In the genomic region with DNA sequence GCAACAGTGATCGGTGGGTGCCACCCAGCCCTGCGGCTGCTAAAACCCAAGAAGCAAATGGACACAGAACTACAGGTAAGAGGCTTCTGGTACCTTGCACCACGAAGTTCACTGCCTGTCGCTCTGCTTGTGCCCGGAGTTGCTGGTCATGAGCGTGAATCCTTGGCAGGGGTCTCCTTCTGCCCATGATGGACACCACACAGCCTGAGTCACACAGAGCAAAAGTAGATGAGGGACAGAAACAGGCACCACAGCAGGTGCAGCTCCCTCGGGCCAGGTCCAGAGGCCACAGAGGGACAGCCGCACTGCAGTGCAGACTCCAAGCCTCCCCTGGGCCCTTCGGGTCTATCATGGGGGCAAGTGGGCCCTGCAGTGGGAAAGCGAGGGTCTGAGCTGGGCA, we compare ENCODE assay signal across 18 cellular contexts.
"Had no signal": no experiment of that assay in that cellular context is flagged by ENCODE, and none has a peak within 500 bp of the region (broad histone marks: within the 10 kb centered on the region; RNA-seq: fewer than 3 reads in every experiment).

No MANE protein-coding gene starts in this region.

- H3K36me3 ChIP-seq: right lobe of liver, SJCRH30, tibial artery, uterus had no signal

- H3K27ac ChIP-seq: right lobe of liver, SJCRH30, tibial artery, uterus had no signal

- H3K27me3 Mint-ChIP-seq: activated naive CD8-positive, alpha-beta T cell had no signal

- H3K4me3 ChIP-seq: right lobe of liver, SJCRH30, tibial artery, uterus had no signal

- H3K4me3 Mint-ChIP-seq: activated naive CD8-positive, alpha-beta T cell; effector memory CD8-positive, alpha-beta T cell; neural crest cell had no signal

- H3K9me3 ChIP-seq: right lobe of liver, SJCRH30, tibial artery, uterus had no signal

- ATAC-seq: effector memory CD8-positive, alpha-beta T cell; left colon; right lobe of liver had no signal

- DNase-seq: activated T-cell treated with anti-CD3 and anti-CD28 coated beads, Interleukin-2, amount 50 U/mL, for 1 hour; amniotic stem cell; effector memory CD8-positive, alpha-beta T cell; glutamatergic neuron; hippocampal formation; left colon; midbrain; SJCRH30; stimulated activated CD8-positive, alpha-beta memory T cell treated with anti-CD3 and anti-CD28 coated beads, Interleukin-4, amount 100 ng/mL, for 48 hours; stimulated activated naive CD4-positive, alpha-beta T cell treated with Interleukin-2 at 50 U/mL for 16 hours; substantia nigra; T1000; uterus had no signal

- H3K36me3 Mint-ChIP-seq: activated naive CD8-positive, alpha-beta T cell had no signal

- H3K27me3 ChIP-seq: right lobe of liver, tibial artery, uterus had no signal

- H3K9me3 Mint-ChIP-seq: activated T-helper 2 cell treated with anti-CD3 and anti-CD28 coated beads, Interferon-gamma antibody, Interleukin-2, Interleukin-4, amounts not matched to agents 10 μg/mL and 5 μg/mL and 100 μg/mL, durations not matched to agents 14 hours and 24 hours and 36 hours; effector memory CD8-positive, alpha-beta T cell; neural crest cell had no signal

- H3K4me1 ChIP-seq: SJCRH30, tibial artery, uterus had no signal

- H3K27ac Mint-ChIP-seq: activated naive CD8-positive, alpha-beta T cell; activated T-helper 2 cell treated with anti-CD3 and anti-CD28 coated beads, Interferon-gamma antibody, Interleukin-2, Interleukin-4, amounts not matched to agents 10 μg/mL and 5 μg/mL and 100 μg/mL, durations not matched to agents 14 hours and 24 hours and 36 hours had no signal
